8 cellular contexts compared by ENCODE assay signal in genomic region chr17:77366558-77367245, GRCh38.
A peak's percentile ranks its signal among the peaks of the same experiment; 100 is the strongest.
DNase-seq lines count a peak whose midpoint lies in the region; ATAC-seq and TF ChIP-seq lines count a peak whose summit lies in the region.

No MANE protein-coding gene starts in this region.

- H3K9ac ChIP-seq in stomach smooth muscle (ENCODE audit: low read length in 2 of 2): peak overlapping the region in 1 of 2 donors; percentile 36

- ATAC-seq in HG03457 (IDR thresholded peaks at IDR 0.05; ENCODE audit: unreplicated experiment): no peak

- H3K27ac ChIP-seq in WERI-Rb-1 (no peak overlapping the region), left ventricle myocardium inferior (replicated peaks) (peak overlapping the region; percentile 73), stomach smooth muscle (ENCODE audit: low read length) (peak overlapping the region; percentile 66)

- H3K4me1 ChIP-seq in left ventricle myocardium inferior (peaks cover 81% of the 10 kb centered on the region), stomach smooth muscle (ENCODE audit: control insufficient read depth, insufficient read depth, low read length) (peaks cover 51% of the 10 kb centered on the region)

- H3K9me3 ChIP-seq in WERI-Rb-1 (ENCODE audit: severe bottlenecking) (no peaks in the 10 kb centered on the region), left ventricle myocardium inferior (replicated peaks) (no peaks in the 10 kb centered on the region), stomach smooth muscle (ENCODE audit: control insufficient read depth in 2 of 2, low read length in 2 of 2) (no peaks in the 10 kb centered on the region)

- TF ChIP-seq CTCF in WERI-Rb-1 (IDR thresholded peaks at IDR 0.05; ENCODE audit: low read depth, low read length) (no peak), left ventricle myocardium inferior (IDR thresholded peaks at IDR 0.05; ENCODE audit: borderline replicate concordance) (no peak)

- intact Hi-C loops in left ventricle myocardium inferior (cut with micrococcal nuclease): no loop called here

- H3K4me3 ChIP-seq in WERI-Rb-1 (ENCODE audit: low read depth, low read length) (no peak overlapping the region), left ventricle myocardium inferior (no peak overlapping the region), stomach smooth muscle (ENCODE audit: low read length in 2 of 2) (peak overlapping the region in 1 of 2 donors; percentile 40)

- H3K27me3 ChIP-seq in WERI-Rb-1 (ENCODE audit: insufficient read depth, low read depth, severe bottlenecking): no peaks in the 10 kb centered on the region
- no peaks in the 10 kb centered on the region for H3K27me3 ChIP-seq in left ventricle myocardium inferior (ENCODE audit: low read depth)
- H3K27me3 ChIP-seq in stomach smooth muscle (ENCODE audit: control insufficient read depth in 1 of 2, insufficient read depth in 2 of 2, low read length in 2 of 2): no peaks in the 10 kb centered on the region

- H3K36me3 ChIP-seq in WERI-Rb-1 (peaks cover 48% of the 10 kb centered on the region), left ventricle myocardium inferior (no peaks in the 10 kb centered on the region), stomach smooth muscle (ENCODE audit: control insufficient read depth in 2 of 2, insufficient read depth in 2 of 2, low read length in 2 of 2) (no peaks in the 10 kb centered on the region)

- DNase-seq in NCI-H1092 (lab: John Stamatoyannopoulos, UW): peak; percentile 53
- no peak for DNase-seq in NCI-H1092 treated with DMSO at 0.1 percent for 48 hours (lab: John Stamatoyannopoulos, UW)
- DNase-seq in WERI-Rb-1: peak; percentile 16
- no peak for DNase-seq in left ventricle myocardium inferior
- DNase-seq in Kasumi-1 (lab: John Stamatoyannopoulos, UW): no peak
- DNase-seq in HuH-7 (ENCODE audit: low spot score): no peak

Comparison
In these comparisons a context has a peak if more than half of its experiments do, and no peak if none do; other contexts are left out.
1. DNase-seq: peak in NCI-H1092 (single experiment) and WERI-Rb-1 (single experiment); none in NCI-H1092 treated with DMSO at 0.1 percent for 48 hours (single experiment), left ventricle myocardium inferior (single experiment), Kasumi-1 (0 of 2) and HuH-7 (single experiment).